ENCODE assay signal across 8 cellular contexts in genomic region chr10:131500181-131500580, GRCh38.
"Had no signal": no experiment of that assay in that cellular context is flagged by ENCODE, and none has a peak within 500 bp of the region (broad histone marks: within the 10 kb centered on the region; RNA-seq: fewer than 3 reads in every experiment).

No MANE protein-coding gene starts in this region.

- FAIRE-seq: G401.6, GM12878, GM12891, GM12892, GM18507, GM19239 had no signal

- H3K4me3 ChIP-seq: GM12878 had no signal

- DNase-seq: GDM1, GF-D8 had no signal

- ATAC-seq: GM12878 had no signal
